Comparison of ENCODE assay signal across 28 cellular contexts in genomic region chr12:95940514-95940913, GRCh38. TPM values are rescaled to one million over a fixed set of nuclear protein-coding genes. Genes with fewer than 3 reads are reported as not detected.
"Had no signal": no experiment of that assay in that cellular context is flagged by ENCODE, and none has a peak within 500 bp of the region (broad histone marks: within the 10 kb centered on the region; RNA-seq: fewer than 3 reads in every experiment).

No MANE protein-coding gene starts in this region.

- H3K27ac Mint-ChIP-seq: activated naive CD8-positive, alpha-beta T cell treated with anti-CD3 and anti-CD28 coated beads for 36 hours; activated T-cell treated with anti-CD3 and anti-CD28 coated beads, Interleukin-2, amount 50 U/mL, for 24 hours; activated T-helper 17 cell treated with anti-CD3 and anti-CD28 coated beads, Interleukin-2, amount 50 U/mL, for 72 hours; mesothelial cell of epicardium; T-helper 2 cell treated with Interferon-gamma antibody and Interleukin-4, amounts not matched to agents 5 μg/mL and 100 μg/mL, for 36 hours had no signal

- H3K4me3 ChIP-seq: breast epithelium, colonic mucosa, dorsolateral prefrontal cortex, esophagus muscularis mucosa, hepatocyte, left ventricle myocardium inferior had no signal

- H3K9me3 Mint-ChIP-seq: activated naive CD8-positive, alpha-beta T cell treated with anti-CD3 and anti-CD28 coated beads for 36 hours; activated T-cell treated with anti-CD3 and anti-CD28 coated beads, Interleukin-2, amount 50 U/mL, for 24 hours; activated T-helper 17 cell treated with anti-CD3 and anti-CD28 coated beads, Interleukin-2, amount 50 U/mL, for 72 hours; immature natural killer cell; mesothelial cell of epicardium; T-helper 2 cell treated with Interferon-gamma antibody and Interleukin-4, amounts not matched to agents 5 μg/mL and 100 μg/mL, for 36 hours had no signal

- ATAC-seq: activated T-helper 17 cell treated with anti-CD3 and anti-CD28 coated beads, Interleukin-2, amount 50 U/mL, for 72 hours; sciatic nerve had no signal

- H3K27me3 ChIP-seq: breast epithelium, colonic mucosa, dorsolateral prefrontal cortex, esophagus muscularis mucosa, hepatocyte had no signal

- H3K4me1 Mint-ChIP-seq: activated T-helper 17 cell treated with anti-CD3 and anti-CD28 coated beads, Interleukin-2, amount 50 U/mL, for 72 hours had no signal

- H3K4me3 Mint-ChIP-seq: activated naive CD8-positive, alpha-beta T cell treated with anti-CD3 and anti-CD28 coated beads for 36 hours; activated T-helper 17 cell treated with anti-CD3 and anti-CD28 coated beads, Interleukin-2, amount 50 U/mL, for 72 hours; mesothelial cell of epicardium; T-helper 2 cell treated with Interferon-gamma antibody and Interleukin-4, amounts not matched to agents 5 μg/mL and 100 μg/mL, for 36 hours had no signal

- H3K36me3 ChIP-seq: breast epithelium, colonic mucosa, esophagus muscularis mucosa, left ventricle myocardium inferior had no signal

- H3K9me3 ChIP-seq: breast epithelium, colonic mucosa, esophagus muscularis mucosa, left ventricle myocardium inferior had no signal

- H3K27ac ChIP-seq: breast epithelium, colonic mucosa, dorsolateral prefrontal cortex, esophagus muscularis mucosa, hepatocyte, left ventricle myocardium inferior had no signal

- H3K4me1 ChIP-seq: breast epithelium, colonic mucosa had no signal

- H3K27me3 Mint-ChIP-seq: activated naive CD8-positive, alpha-beta T cell treated with anti-CD3 and anti-CD28 coated beads for 36 hours; activated T-cell treated with anti-CD3 and anti-CD28 coated beads, Interleukin-2, amount 50 U/mL, for 24 hours; activated T-helper 17 cell treated with anti-CD3 and anti-CD28 coated beads, Interleukin-2, amount 50 U/mL, for 72 hours had no signal

- H3K36me3 Mint-ChIP-seq: activated naive CD8-positive, alpha-beta T cell treated with anti-CD3 and anti-CD28 coated beads for 36 hours; immature natural killer cell; mesothelial cell of epicardium had no signal

- DNase-seq: activated CD8-positive, alpha-beta memory T cell treated with anti-CD3 and anti-CD28 coated beads for 24 hours; activated CD8-positive, alpha-beta memory T cell treated with anti-CD3 and anti-CD28 coated beads, Interleukin-2, amount 50 U/mL, for 4 hours; activated naive CD8-positive, alpha-beta T cell treated with anti-CD3 and anti-CD28 coated beads for 36 hours; activated T-cell treated with anti-CD3 and anti-CD28 coated beads, Interleukin-2, amount 50 U/mL, for 24 hours; amniotic stem cell; colonic mucosa; dorsolateral prefrontal cortex; glutamatergic neuron; immature natural killer cell; kidney glomerular epithelial cell; left ventricle myocardium inferior; mammary epithelial cell; occipital lobe; posterior cingulate gyrus; small intestine; stimulated activated CD4-positive, alpha-beta T cell treated with anti-CD3 and anti-CD28 coated beads, Interleukin-4, amount 100 ng/mL, for 1 hour; stimulated activated naive CD4-positive, alpha-beta T cell treated with Interleukin-2 at 50 U/mL for 16 hours had no signal

RNA-seq across cellular contexts. Expression of gene CCDC38, which starts 1.9 kb away (rescaled TPM):
- total RNA-seq: colonic mucosa, frontal cortex, hepatocyte, subcutaneous adipose tissue, ureter had no signal
- polyA plus RNA-seq: hepatocyte, mammary epithelial cell, neural cell had no signal

RNA-seq across cellular contexts. Expression of gene AMDHD1, which starts 2.6 kb away (rescaled TPM):
- total RNA-seq: mesothelial cell of epicardium had no signal

RNA-seq across cellular contexts. Expression of gene HAL, which starts 55.6 kb away (rescaled TPM):
- total RNA-seq: frontal cortex, left ventricle myocardium inferior had no signal
- polyA plus RNA-seq: neural cell had no signal
